ENCODE assay signal across 8 cellular contexts in genomic region chr3:158105124-158105709, GRCh38. TPM values are rescaled to one million over a fixed set of nuclear protein-coding genes. Genes with fewer than 3 reads are reported as not detected.
DNase-seq lines count a peak whose midpoint lies in the region; ATAC-seq, FAIRE-seq and TF ChIP-seq lines count a peak whose summit lies in the region.

No MANE protein-coding gene starts in this region.

- H3K36me3 ChIP-seq in BLaER1, result no peaks in the 10 kb centered on the region

- DNase-seq in HFFc6 (no peak), iPS-NIHi7 (ENCODE audit: extremely low spot score) (peak; percentile 31), urothelium cell line (ENCODE audit: low spot score) (peak; percentile 19), NCI-H345 treated with DMSO at 0.1 percent for 48 hours (lab: John Stamatoyannopoulos, UW; ENCODE audit: unreplicated experiment) (no peak), RKO (ENCODE audit: low spot score) (no peak)
- DNase-seq in activated naive CD8-positive, alpha-beta T cell treated with anti-CD3 and anti-CD28 coated beads, Interleukin-2, amount 10 ng/mL, durations not matched to agents 7 days and 5 days, result peak; percentile 35

- peaks cover 95% of the 10 kb centered on the region for H3K27me3 ChIP-seq in BLaER1

- peaks cover 24% of the 10 kb centered on the region for H3K9me3 ChIP-seq in BLaER1

- H3K4me3 ChIP-seq in BLaER1, result peak overlapping the region; percentile 52

- peak overlapping the region; percentile 82 for H3K27ac Mint-ChIP-seq in HFFc6
- no peak overlapping the region for H3K27ac Mint-ChIP-seq in activated naive CD8-positive, alpha-beta T cell treated with anti-CD3 and anti-CD28 coated beads, Interleukin-2, amount 10 ng/mL, durations not matched to agents 7 days and 5 days

- POLR2A ChIA-PET in activated naive CD8-positive, alpha-beta T cell treated with anti-CD3 and anti-CD28 coated beads, Interleukin-2, amount 10 ng/mL, durations not matched to agents 7 days and 5 days (lab: Charles Lee), result no interaction called here

- peak overlapping the region; percentile 95 for H3K4me3 Mint-ChIP-seq in HFFc6
- H3K4me3 Mint-ChIP-seq in activated naive CD8-positive, alpha-beta T cell treated with anti-CD3 and anti-CD28 coated beads, Interleukin-2, amount 10 ng/mL, durations not matched to agents 7 days and 5 days, result peak overlapping the region; percentile 64

- ATAC-seq in activated naive CD8-positive, alpha-beta T cell treated with anti-CD3 and anti-CD28 coated beads, Interleukin-2, amount 10 ng/mL, durations not matched to agents 7 days and 5 days (ENCODE audit: low read depth), result no peak
- no peak for ATAC-seq in HG03139 (IDR thresholded peaks at IDR 0.05; ENCODE audit: unreplicated experiment)

- no peak for FAIRE-seq in urothelium cell line (lab: Jason Lieb, UNC)

- H4K20me1 ChIP-seq in BLaER1, result peaks cover 92% of the 10 kb centered on the region

- peaks cover 51% of the 10 kb centered on the region for H3K4me1 Mint-ChIP-seq in HFFc6 (ENCODE audit: low read depth)
- peaks cover 37% of the 10 kb centered on the region for H3K4me1 Mint-ChIP-seq in activated naive CD8-positive, alpha-beta T cell treated with anti-CD3 and anti-CD28 coated beads, Interleukin-2, amount 10 ng/mL, durations not matched to agents 7 days and 5 days

- peaks cover 9% of the 10 kb centered on the region for H3K4me1 ChIP-seq in BLaER1

- peak overlapping the region; percentile 66 for H3K4me2 ChIP-seq in BLaER1

- TF ChIP-seq CTCF in HFFc6 (IDR thresholded peaks at IDR 0.05), result no peak

- 0 out of 2 replicates have a peak, but pooled peaks cover 3% of the 10 kb centered on the region for H3K9me3 Mint-ChIP-seq in HFFc6
- peaks cover 1% of the 10 kb centered on the region for H3K9me3 Mint-ChIP-seq in activated naive CD8-positive, alpha-beta T cell treated with anti-CD3 and anti-CD28 coated beads, Interleukin-2, amount 10 ng/mL, durations not matched to agents 7 days and 5 days

- peaks cover 24% of the 10 kb centered on the region for H3K27me3 Mint-ChIP-seq in HFFc6 (ENCODE audit: insufficient read depth)
- peaks cover 86% of the 10 kb centered on the region for H3K27me3 Mint-ChIP-seq in activated naive CD8-positive, alpha-beta T cell treated with anti-CD3 and anti-CD28 coated beads, Interleukin-2, amount 10 ng/mL, durations not matched to agents 7 days and 5 days

- no peak overlapping the region for H3K27ac ChIP-seq in BLaER1

- peaks cover 13% of the 10 kb centered on the region for H3K36me3 Mint-ChIP-seq in HFFc6 (ENCODE audit: low read depth)
- peaks cover 1% of the 10 kb centered on the region for H3K36me3 Mint-ChIP-seq in activated naive CD8-positive, alpha-beta T cell treated with anti-CD3 and anti-CD28 coated beads, Interleukin-2, amount 10 ng/mL, durations not matched to agents 7 days and 5 days

- no peak overlapping the region for H3K9ac ChIP-seq in BLaER1

RNA-seq across cellular contexts. Expression of gene SHOX2, which starts 1.0 kb away (rescaled TPM):
- total RNA-seq in HFFc6 (2021; fragmentation: NEBNext Ultra II Directional; extraction: Animal tissue kit (Norgen Biotek cat#: 25700)), result 10 to 100 TPM in 4 of 6 experiments, 1 to 10 TPM in 2; 7.3 to 19.1 (median 15.0) TPM
- total RNA-seq in activated naive CD8-positive, alpha-beta T cell treated with anti-CD3 and anti-CD28 coated beads, Interleukin-2, amount 10 ng/mL, durations not matched to agents 7 days and 5 days, result not detected

RNA-seq across cellular contexts. Expression of gene RSRC1, which starts 4.7 kb away (rescaled TPM):
- 10 to 100 TPM; 20.5 to 37.6 (median 33.0) TPM for total RNA-seq in HFFc6 (2021; fragmentation: NEBNext Ultra II Directional; extraction: Animal tissue kit (Norgen Biotek cat#: 25700))
- total RNA-seq in activated naive CD8-positive, alpha-beta T cell treated with anti-CD3 and anti-CD28 coated beads, Interleukin-2, amount 10 ng/mL, durations not matched to agents 7 days and 5 days, result 10 to 100 TPM; 42.9 to 48.9 TPM

Comparison
In these comparisons a context has a peak if more than half of its experiments do, and no peak if none do; other contexts are left out.
1. DNase-seq: peak in activated naive CD8-positive, alpha-beta T cell treated with anti-CD3 and anti-CD28 coated beads, Interleukin-2, amount 10 ng/mL, durations not matched to agents 7 days and 5 days (single experiment), iPS-NIHi7 (single experiment) and urothelium cell line (single experiment); none in HFFc6 (single experiment), NCI-H345 treated with DMSO at 0.1 percent for 48 hours (single experiment) and RKO (single experiment).
2. RNA of gene SHOX2, which starts 1.0 kb away (total RNA-seq): 7.3 to 19.1 TPM in HFFc6; not detected in activated naive CD8-positive, alpha-beta T cell treated with anti-CD3 and anti-CD28 coated beads, Interleukin-2, amount 10 ng/mL, durations not matched to agents 7 days and 5 days; every median in the first group is over 4 times any median in the second.